ENCODE assay signal across 11 cellular contexts in the genomic region with DNA sequence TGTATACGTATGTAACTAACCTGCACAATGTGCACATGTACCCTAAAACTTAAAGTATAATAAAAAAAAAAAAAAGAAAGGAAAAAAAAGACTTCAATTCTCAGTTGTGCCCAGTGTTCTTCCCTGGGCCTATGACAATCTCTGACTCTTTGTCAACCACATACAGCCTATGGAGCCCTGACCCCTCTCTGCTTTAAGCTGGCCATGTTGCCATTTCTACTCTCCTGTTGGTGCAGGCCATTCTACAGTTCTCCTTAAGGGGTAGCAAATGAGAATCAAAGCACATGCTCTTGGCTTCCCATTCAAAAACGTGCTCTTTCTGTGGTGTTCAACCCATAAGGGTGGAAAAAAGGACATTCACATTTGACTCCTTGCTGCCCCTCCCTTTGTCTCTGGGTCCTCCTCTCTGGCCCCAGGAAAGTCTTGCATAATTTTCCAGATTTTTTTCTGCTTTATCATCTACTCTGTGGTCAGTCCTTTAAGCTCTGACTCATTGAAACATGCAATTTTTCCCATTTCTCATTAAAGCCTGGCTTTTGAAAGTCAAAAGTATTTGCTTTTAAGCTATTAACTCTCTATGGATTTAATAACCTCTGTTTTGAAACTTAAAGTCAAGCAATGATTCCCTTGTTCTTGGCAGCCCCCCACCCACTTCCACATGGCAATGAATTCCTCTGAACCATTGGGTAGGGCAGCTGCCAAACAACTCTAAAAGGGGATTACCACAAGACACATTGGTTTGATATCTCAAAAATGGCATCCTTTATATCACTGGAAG.
A peak's percentile ranks its signal among the peaks of the same experiment; 100 is the strongest.
DNase-seq lines count a peak whose midpoint lies in the region; ATAC-seq and TF ChIP-seq lines count a peak whose summit lies in the region.
"Had no signal": no experiment of that assay in that cellular context is flagged by ENCODE, and none has a peak within 500 bp of the region (broad histone marks: within the 10 kb centered on the region; RNA-seq: fewer than 3 reads in every experiment).

No MANE protein-coding gene starts in this region.

- H3K27ac ChIP-seq in right atrium auricular region, result no peak overlapping the region
- no peak overlapping the region for H3K27ac ChIP-seq in gastroesophageal sphincter
- H3K27ac ChIP-seq in Peyer's patch, result no peak overlapping the region
- H3K27ac ChIP-seq: KMS-11 had no signal

- peaks cover 2% of the 10 kb centered on the region for H3K27me3 Mint-ChIP-seq in activated CD4-positive, alpha-beta memory T cell treated with anti-CD3 and anti-CD28 coated beads, Interleukin-2, amount 10 ng/mL, durations not matched to agents 7 days and 5 days

- H3K4me1 ChIP-seq in right atrium auricular region (no peaks in the 10 kb centered on the region), gastroesophageal sphincter (no peaks in the 10 kb centered on the region), Peyer's patch (no peaks in the 10 kb centered on the region)

- no peaks in the 10 kb centered on the region for H3K9me3 ChIP-seq in right atrium auricular region
- H3K9me3 ChIP-seq in gastroesophageal sphincter, result no peaks in the 10 kb centered on the region
- no peaks in the 10 kb centered on the region for H3K9me3 ChIP-seq in Peyer's patch

- no peaks in the 10 kb centered on the region for H3K4me1 Mint-ChIP-seq in activated CD4-positive, alpha-beta memory T cell treated with anti-CD3 and anti-CD28 coated beads, Interleukin-2, amount 10 ng/mL, durations not matched to agents 7 days and 5 days
- H3K4me1 Mint-ChIP-seq: CD14-positive monocyte had no signal

- no peak overlapping the region for H3K4me3 ChIP-seq in right atrium auricular region
- H3K4me3 ChIP-seq in gastroesophageal sphincter, result no peak overlapping the region
- no peak overlapping the region for H3K4me3 ChIP-seq in Peyer's patch

- TF ChIP-seq EP300 in gastroesophageal sphincter (IDR thresholded peaks at IDR 0.05), result no peak

- CTCF ChIA-PET in activated CD4-positive, alpha-beta memory T cell treated with anti-CD3 and anti-CD28 coated beads, Interleukin-2, amount 10 ng/mL, durations not matched to agents 7 days and 5 days (lab: Charles Lee), result no interaction called here

- peak in 1 of 2 donors; percentile 98 for ATAC-seq in left cardiac atrium
- ATAC-seq in gastroesophageal sphincter, result peak; percentile 84

- H3K9me3 Mint-ChIP-seq in activated CD4-positive, alpha-beta memory T cell treated with anti-CD3 and anti-CD28 coated beads, Interleukin-2, amount 10 ng/mL, durations not matched to agents 7 days and 5 days, result peaks cover 2% of the 10 kb centered on the region

- DNase-seq in left cardiac atrium (peak; percentile 27), right atrium auricular region (ENCODE audit: low spot score) (no peak), SW 1271 (lab: John Stamatoyannopoulos, UW) (peak; percentile 56 to 82), CD1c-positive myeloid dendritic cell (ENCODE audit: extremely low spot score) (no peak), occipital lobe (lab: John Stamatoyannopoulos, UW) (no peak), Peyer's patch (no peak)
- no peak for DNase-seq in activated CD4-positive, alpha-beta memory T cell treated with anti-CD3 and anti-CD28 coated beads, Interleukin-2, amount 10 ng/mL, durations not matched to agents 7 days and 5 days
- DNase-seq: anterior cingulate cortex had no signal

- POLR2A ChIA-PET in activated CD4-positive, alpha-beta memory T cell treated with anti-CD3 and anti-CD28 coated beads, Interleukin-2, amount 10 ng/mL, durations not matched to agents 7 days and 5 days (lab: Charles Lee), result no interaction called here

- no peak overlapping the region for H3K27ac Mint-ChIP-seq in activated CD4-positive, alpha-beta memory T cell treated with anti-CD3 and anti-CD28 coated beads, Interleukin-2, amount 10 ng/mL, durations not matched to agents 7 days and 5 days
- H3K27ac Mint-ChIP-seq: CD14-positive monocyte had no signal

- no peak for TF ChIP-seq CTCF in right atrium auricular region (IDR thresholded peaks at IDR 0.05)
- no peak for TF ChIP-seq CTCF in gastroesophageal sphincter (IDR thresholded peaks at IDR 0.05)
- no peak for TF ChIP-seq CTCF in Peyer's patch (IDR thresholded peaks at IDR 0.05)

- H3K36me3 ChIP-seq in right atrium auricular region, result no peaks in the 10 kb centered on the region
- no peaks in the 10 kb centered on the region for H3K36me3 ChIP-seq in gastroesophageal sphincter
- H3K36me3 ChIP-seq in Peyer's patch, result no peaks in the 10 kb centered on the region

- H3K36me3 Mint-ChIP-seq in activated CD4-positive, alpha-beta memory T cell treated with anti-CD3 and anti-CD28 coated beads, Interleukin-2, amount 10 ng/mL, durations not matched to agents 7 days and 5 days (ENCODE audit: low read depth), result no peaks in the 10 kb centered on the region
- H3K36me3 Mint-ChIP-seq: CD14-positive monocyte had no signal

- no peaks in the 10 kb centered on the region for H3K27me3 ChIP-seq in right atrium auricular region
- H3K27me3 ChIP-seq in gastroesophageal sphincter, result no peaks in the 10 kb centered on the region
- no peaks in the 10 kb centered on the region for H3K27me3 ChIP-seq in Peyer's patch

- intact Hi-C loops in left cardiac atrium (cut with DNase I), result no loop called here

- H3K4me3 Mint-ChIP-seq in activated CD4-positive, alpha-beta memory T cell treated with anti-CD3 and anti-CD28 coated beads, Interleukin-2, amount 10 ng/mL, durations not matched to agents 7 days and 5 days, result no peak overlapping the region
- H3K4me3 Mint-ChIP-seq: CD14-positive monocyte had no signal

- WGBS in gastroesophageal sphincter (ENCODE audit: low coverage in 1 of 2), 2 donors, result 68 to 69% methylated on average over 2 of the region's 2 CpGs

- TF ChIP-seq POLR2A in gastroesophageal sphincter (IDR thresholded peaks at IDR 0.05), result no peak
- TF ChIP-seq POLR2A in Peyer's patch (IDR thresholded peaks at IDR 0.05), result no peak

Comparison
In these comparisons a context has a peak if more than half of its experiments do, and no peak if none do; other contexts are left out.
1. DNase-seq: peak in left cardiac atrium (single experiment) and SW 1271 (2 of 2); none in right atrium auricular region (single experiment), activated CD4-positive, alpha-beta memory T cell treated with anti-CD3 and anti-CD28 coated beads, Interleukin-2, amount 10 ng/mL, durations not matched to agents 7 days and 5 days (single experiment), CD1c-positive myeloid dendritic cell (single experiment), occipital lobe (single experiment) and Peyer's patch (0 of 3).